ENCODE assay signal across 16 cellular contexts in genomic region chr21:39527664-39528381, GRCh38.
DNase-seq lines count a peak whose midpoint lies in the region; ATAC-seq, FAIRE-seq and TF ChIP-seq lines count a peak whose summit lies in the region.
"Had no signal": no experiment of that assay in that cellular context is flagged by ENCODE, and none has a peak within 500 bp of the region (broad histone marks: within the 10 kb centered on the region; RNA-seq: fewer than 3 reads in every experiment).

No MANE protein-coding gene starts in this region.

- intact Hi-C loops in K562 (cut with micrococcal nuclease) = no loop called here

- H3K36me3 ChIP-seq in K562 (ENCODE audit: control insufficient read depth, insufficient read depth, low read length) = no peaks in the 10 kb centered on the region
- H3K36me3 ChIP-seq in mucosa of rectum (ENCODE audit: control insufficient read depth in 2 of 2, insufficient read depth in 2 of 2, low read length in 2 of 2) = no peaks in the 10 kb centered on the region

- H3K9me1 ChIP-seq in K562 (ENCODE audit: control insufficient read depth, insufficient read depth, low read length) = no peaks in the 10 kb centered on the region

- H3K27ac ChIP-seq in K562 (ENCODE audit: extremely low read depth, low read depth, low read length) (no peak overlapping the region), mucosa of rectum (ENCODE audit: low read depth in 2 of 2, low read length in 2 of 2) (peak overlapping the region; percentile 85 to 88)

- peaks cover 17 to 48% of the 10 kb centered on the region in 2 experiments; a peak in 4 of 5 replicates for H3K27me3 ChIP-seq in K562 (ENCODE audit: control insufficient read depth in 2 of 2, insufficient read depth in 2 of 2, low read length in 2 of 2)
- H3K27me3 ChIP-seq in mucosa of rectum (ENCODE audit: control insufficient read depth in 2 of 2, insufficient read depth in 2 of 2, low read length in 2 of 2) = peaks cover 0 to 1% of the 10 kb centered on the region in 2 donors

- ATAC-seq in K562 = no peak
- ATAC-seq in GM18517 (IDR thresholded peaks at IDR 0.05; ENCODE audit: unreplicated experiment) = no peak
- ATAC-seq in GM19023 (IDR thresholded peaks at IDR 0.05; ENCODE audit: unreplicated experiment) = no peak
- ATAC-seq: activated naive CD4-positive, alpha-beta T cell treated with anti-CD3 and anti-CD28 coated beads, Interleukin-2, amount 50 U/mL, for 72 hours; effector memory CD8-positive, alpha-beta T cell; Panc1 had no signal

- H4K20me1 ChIP-seq in K562 (replicated peaks; ENCODE audit: control insufficient read depth, insufficient read depth, low read length) = 0 out of 2 replicates have a peak, but pooled peaks cover 4% of the 10 kb centered on the region

- H3K4me1 ChIP-seq in K562 (replicated peaks in 1 of 2; ENCODE audit: control insufficient read depth in 2 of 2, insufficient read depth in 2 of 2, low read length in 2 of 2) (no peaks in the 10 kb centered on the region), mucosa of rectum (ENCODE audit: control insufficient read depth in 2 of 2, insufficient read depth in 2 of 2, low read length in 2 of 2) (peaks cover 24 to 40% of the 10 kb centered on the region in 2 donors)

- CTCF ChIA-PET in K562 (lab: Yijun Ruan, JAX; ENCODE audit: low intra/inter-chr PET ratio) = no interaction called here

- no peak for TF ChIP-seq POLR2A in K562 (conservative IDR thresholded peaks at IDR 0.05)

- no peaks in the 10 kb centered on the region for H3K79me2 ChIP-seq in K562 (ENCODE audit: control insufficient read depth, insufficient read depth, low read length)

- no TSS peak for BruUV-seq in K562 (replicated peaks; lab: Mats Ljungman, UMichigan)

- TF ChIP-seq RAD21 in K562 (CRISPR knock-in tag; conservative IDR thresholded peaks at IDR 0.05 in 1 of 2, IDR thresholded peaks at IDR 0.05 in 1 of 2) = no peak

- DNase-seq in CD1c-positive myeloid dendritic cell (ENCODE audit: extremely low spot score) = peak; percentile 5
- DNase-seq in HT-29 (ENCODE audit: low spot score) = peak; percentile 58
- no peak for DNase-seq in K562 (ENCODE audit: extremely low read depth in 1 of 4, low spot score in 3 of 4)
- DNase-seq in AML-193 (lab: John Stamatoyannopoulos, UW) = no peak
- no peak for DNase-seq in SKM-1 treated with dmso at 0.1 percent for 144 hours (lab: John Stamatoyannopoulos, UW; ENCODE audit: unreplicated experiment)
- DNase-seq: activated CD4-positive, CD25-positive, alpha-beta regulatory T cell treated with anti-CD3 and anti-CD28 coated beads, Interleukin-2, amount 50 U/mL, for 72 hours; effector memory CD8-positive, alpha-beta T cell; foreskin fibroblast; mammary epithelial cell; NCI-H2227 treated with DMSO at 0.1 percent for 48 hours; nucleus accumbens had no signal

- H3K9ac ChIP-seq in K562 (ENCODE audit: insufficient read depth in 1 of 2, low read depth in 2 of 2, low read length in 2 of 2) = no peak overlapping the region
- H3K9ac ChIP-seq in mucosa of rectum (ENCODE audit: low read depth in 1 of 2, low read length in 2 of 2) = peak overlapping the region; percentile 13 to 32

- no peak overlapping the region for H2AFZ ChIP-seq in K562 (ENCODE audit: low read depth, low read length)

- POLR2A ChIA-PET in K562 (lab: Yijun Ruan, JAX) = no interaction called here

- no peak for TF ChIP-seq CTCF in K562 (IDR thresholded peaks at IDR 0.05 in 2 of 3, conservative IDR thresholded peaks at IDR 0.05 in 1 of 3; ENCODE audit: insufficient read depth in 2 of 3, low read depth in 1 of 3, low read length in 3 of 3)

- H3K9me3 ChIP-seq in K562 (replicated peaks; ENCODE audit: control insufficient read depth, insufficient read depth, low read depth, low read length) = no peaks in the 10 kb centered on the region
- no peaks in the 10 kb centered on the region for H3K9me3 ChIP-seq in mucosa of rectum (ENCODE audit: control insufficient read depth in 2 of 2, low read length in 2 of 2)

- H3K4me2 ChIP-seq in K562 (ENCODE audit: insufficient read depth, low read length) = no peak overlapping the region

- no peak overlapping the region for H3K4me3 ChIP-seq in K562
- H3K4me3 ChIP-seq in mucosa of rectum (ENCODE audit: low read length in 2 of 2) = peak overlapping the region; percentile 48 to 51

- no peak for FAIRE-seq in K562 (lab: Jason Lieb, UNC)

- TF ChIP-seq EP300 in K562 (IDR thresholded peaks at IDR 0.05; ENCODE audit: low read length) = no peak

- in situ Hi-C loops in K562 (cut with MboI) = loop anchor here (10.0 kb wide), 1 partner anchor 597 kb away; no protein-coding TSS in a partner anchor

- 0% methylated on average over 8 of the region's 8 CpGs for WGBS in K562 (ENCODE audit: insufficient coverage, low coverage, missing lambda C conversion rate)

TF ChIP-seq in K562, 482 proteins besides CTCF, POLR2A, EP300 and RAD21:
- TF ChIP-seq MLLT1 (IDR thresholded peaks at IDR 0.05) = no peak
- peak; percentile 23; the same call in 1 of the 2 replicates for TF ChIP-seq NFIC (IDR thresholded peaks at IDR 0.05)
- no peak for TF ChIP-seq XRCC3 (IDR thresholded peaks at IDR 0.05)
- no peak for TF ChIP-seq BACH1 (tag; IDR thresholded peaks at IDR 0.05)
- TF ChIP-seq NFATC3 (IDR thresholded peaks at IDR 0.05) = no peak
- no peak for TF ChIP-seq NR0B1 (IDR thresholded peaks at IDR 0.05; ENCODE audit: partially characterized antibody)
- peak; percentile 6 for TF ChIP-seq MEIS2 (IDR thresholded peaks at IDR 0.05; ENCODE audit: partially characterized antibody)

Comparison
In these comparisons a context has a peak if more than half of its experiments do, and no peak if none do; other contexts are left out.
1. DNase-seq: peak in CD1c-positive myeloid dendritic cell (single experiment) and HT-29 (single experiment); none in K562 (0 of 4), AML-193 (0 of 2) and SKM-1 treated with dmso at 0.1 percent for 144 hours (single experiment).
2. H3K9ac ChIP-seq: peak in mucosa of rectum (2 of 2); none in K562 (0 of 2).